Comparison of ENCODE assay signal across 1 cellular context in genomic region chr7:77330169-77330882, GRCh38.
TF ChIP-seq lines count a peak whose summit lies in the region.

No MANE protein-coding gene starts in this region.

TF ChIP-seq in GM12878, 131 proteins besides CTCF, POLR2A, EP300 and RAD21 (continued from another document and continues in another):
- TF ChIP-seq ZBTB11 (CRISPR knock-in tag; IDR thresholded peaks at IDR 0.05) (no peak), JUND (IDR thresholded peaks at IDR 0.05; ENCODE audit: low read depth, low read length) (peak; percentile 50; the same call in 1 of the 2 replicates), NFYA (IDR thresholded peaks at IDR 0.05; ENCODE audit: borderline replicate concordance, low read depth, low read length) (no peak), KDM1A (IDR thresholded peaks at IDR 0.05; ENCODE audit: borderline replicate concordance) (no peak), TCF3 (IDR thresholded peaks at IDR 0.05; ENCODE audit: borderline replicate concordance, insufficient read depth, low read depth, low read length) (no peak), KLF5 (IDR thresholded peaks at IDR 0.05; ENCODE audit: partially characterized antibody) (no peak), EED (IDR thresholded peaks at IDR 0.05; ENCODE audit: low read depth) (peak; percentile 85), PAX8 (IDR thresholded peaks at IDR 0.05) (no peak), ZNF274 (IDR thresholded peaks at IDR 0.05; ENCODE audit: insufficient read depth, insufficient read length) (no peak), HDAC2 (IDR thresholded peaks at IDR 0.05) (no peak), ZNF207 (IDR thresholded peaks at IDR 0.05; ENCODE audit: borderline replicate concordance) (no peak), EZH2 (IDR thresholded peaks at IDR 0.05; ENCODE audit: borderline replicate concordance, control insufficient read depth, low read depth, low read length) (no peak), MEF2A (IDR thresholded peaks at IDR 0.05; ENCODE audit: insufficient read depth, low read depth, low read length) (peak; percentile 70; the same call in 1 of the 2 replicates), CREM (IDR thresholded peaks at IDR 0.05; ENCODE audit: low read depth) (peak; percentile 78; the same call in 1 of the 2 replicates), LARP7 (IDR thresholded peaks at IDR 0.05) (no peak), NKRF (conservative IDR thresholded peaks at IDR 0.05) (no peak), RCOR1 (conservative IDR thresholded peaks at IDR 0.05; ENCODE audit: low read depth, low read length) (0 out of 2 replicates have a peak, but pooled peaks have one; percentile 40), ATF3 (IDR thresholded peaks at IDR 0.05; ENCODE audit: borderline replicate concordance, extremely low read depth, low read depth, low read length) (no peak), USF1 (IDR thresholded peaks at IDR 0.05; ENCODE audit: borderline replicate concordance, extremely low read length, insufficient read depth, low read depth, low read length) (no peak), RB1 (IDR thresholded peaks at IDR 0.05; ENCODE audit: borderline replicate concordance) (no peak), SREBF1 (IDR thresholded peaks at IDR 0.05; ENCODE audit: low read length) (no peak), IRF4 (IDR thresholded peaks at IDR 0.05; ENCODE audit: low read depth, low read length) (peak; percentile 85), STAT3 (IDR thresholded peaks at IDR 0.05; ENCODE audit: low read depth, low read length) (0 out of 2 replicates have a peak, but pooled peaks have one; percentile 61), IKZF2 (IDR thresholded peaks at IDR 0.05) (peak; percentile 93 to 94), ZNF384 (IDR thresholded peaks at IDR 0.05; ENCODE audit: borderline replicate concordance, low read depth, low read length) (peak; percentile 96), CREB1 (IDR thresholded peaks at IDR 0.05; ENCODE audit: low read depth) (peak; percentile 54; the same call in 1 of the 2 replicates), TAF1 (IDR thresholded peaks at IDR 0.05; ENCODE audit: borderline replicate concordance, low read depth, low read length) (no peak), BCLAF1 (IDR thresholded peaks at IDR 0.05) (no peak), E4F1 (IDR thresholded peaks at IDR 0.05; ENCODE audit: borderline replicate concordance, partially characterized antibody) (no peak), FOXK2 (IDR thresholded peaks at IDR 0.05) (no peak), IKZF1 (conservative IDR thresholded peaks at IDR 0.05) (peak; percentile 89), NR2C2 (IDR thresholded peaks at IDR 0.05; ENCODE audit: borderline replicate concordance, control insufficient read depth, insufficient read length, low read depth) (no peak), ZNF217 (IDR thresholded peaks at IDR 0.05) (no peak), SKIL (IDR thresholded peaks at IDR 0.05; ENCODE audit: low read depth, poor library complexity, severe bottlenecking) (no peak), SMC3 (IDR thresholded peaks at IDR 0.05; ENCODE audit: borderline replicate concordance, low read length) (no peak), SP1 (IDR thresholded peaks at IDR 0.05; ENCODE audit: low read depth, low read length) (peak; percentile 19), CBFB (IDR thresholded peaks at IDR 0.05; ENCODE audit: low read depth) (no peak), IRF5 (IDR thresholded peaks at IDR 0.05; ENCODE audit: borderline replicate concordance) (no peak), ESRRA (IDR thresholded peaks at IDR 0.05; ENCODE audit: low read length) (no peak), ETV6 (conservative IDR thresholded peaks at IDR 0.05 in 1 of 2, IDR thresholded peaks at IDR 0.05 in 1 of 2; ENCODE audit: borderline replicate concordance in 1 of 2, low read depth in 1 of 2) (peak in 1 of 2 experiments; percentile 88; a peak in 2 of 4 replicates), NFIC (IDR thresholded peaks at IDR 0.05; ENCODE audit: low read depth, low read length) (peak; percentile 92), PBX3 (IDR thresholded peaks at IDR 0.05; ENCODE audit: insufficient replicate concordance, low read depth, low read length) (no peak), ASH2L (IDR thresholded peaks at IDR 0.05; ENCODE audit: borderline replicate concordance, low read depth) (no peak)
